8 cellular contexts compared by ENCODE assay signal in genomic region chr16:21952040-21952792, GRCh38. TPM values are rescaled to one million over a fixed set of nuclear protein-coding genes. Genes with fewer than 3 reads are reported as not detected.
DNase-seq lines count a peak whose midpoint lies in the region; ATAC-seq, FAIRE-seq and TF ChIP-seq lines count a peak whose summit lies in the region.

No MANE protein-coding gene starts in this region.

- H3K4me3 Mint-ChIP-seq in activated naive CD4-positive, alpha-beta T cell treated with anti-CD3 and anti-CD28 coated beads, Interleukin-2, amount 50 U/mL, for 24 hours, result peak overlapping the region; percentile 99
- peak overlapping the region; percentile 100 for H3K4me3 Mint-ChIP-seq in glutamatergic neuron (ENCODE audit: unreplicated experiment)

- H3K36me3 ChIP-seq in Karpas-422 (ENCODE audit: insufficient read depth, low read length), result peaks cover 11% of the 10 kb centered on the region; the same call in 1 of the 2 replicates
- H3K36me3 ChIP-seq in pancreas, result no peaks in the 10 kb centered on the region
- peaks cover 0 to 14% (median 0%) of the 10 kb centered on the region in 3 donors for H3K36me3 ChIP-seq in tibial nerve

- TF ChIP-seq CTCF in glutamatergic neuron (IDR thresholded peaks at IDR 0.05; ENCODE audit: partially characterized antibody, unreplicated experiment) (no peak), pancreas (IDR thresholded peaks at IDR 0.05) (no peak), tibial nerve (IDR thresholded peaks at IDR 0.05) (no peak)

- TF ChIP-seq POLR2A in tibial nerve (IDR thresholded peaks at IDR 0.05), result no peak

- no peak for FAIRE-seq in pancreas (lab: Jason Lieb, UNC)

- TF ChIP-seq EP300 in tibial nerve (IDR thresholded peaks at IDR 0.05), result no peak

- peaks cover 56% of the 10 kb centered on the region for H3K79me2 ChIP-seq in Karpas-422 (ENCODE audit: low read length)

- peaks cover 64% of the 10 kb centered on the region for H3K4me1 Mint-ChIP-seq in activated naive CD4-positive, alpha-beta T cell treated with anti-CD3 and anti-CD28 coated beads, Interleukin-2, amount 50 U/mL, for 24 hours
- H3K4me1 Mint-ChIP-seq in glutamatergic neuron (ENCODE audit: low read depth, unreplicated experiment), result peaks cover 8% of the 10 kb centered on the region

- H3K9me3 Mint-ChIP-seq in activated naive CD4-positive, alpha-beta T cell treated with anti-CD3 and anti-CD28 coated beads, Interleukin-2, amount 50 U/mL, for 24 hours, result no peaks in the 10 kb centered on the region
- peaks cover 8% of the 10 kb centered on the region for H3K9me3 Mint-ChIP-seq in glutamatergic neuron (ENCODE audit: unreplicated experiment)

- H3K9me3 ChIP-seq in Karpas-422 (ENCODE audit: low read length) (no peaks in the 10 kb centered on the region), pancreas (no peaks in the 10 kb centered on the region), tibial nerve (no peaks in the 10 kb centered on the region)

- peaks cover 9% of the 10 kb centered on the region for H3K36me3 Mint-ChIP-seq in activated naive CD4-positive, alpha-beta T cell treated with anti-CD3 and anti-CD28 coated beads, Interleukin-2, amount 50 U/mL, for 24 hours
- H3K36me3 Mint-ChIP-seq in glutamatergic neuron (ENCODE audit: unreplicated experiment), result no peaks in the 10 kb centered on the region

- peaks cover 38% of the 10 kb centered on the region for H3K4me1 ChIP-seq in Karpas-422 (ENCODE audit: low read length)
- peaks cover 6 to 28% (median 8%) of the 10 kb centered on the region in 3 donors for H3K4me1 ChIP-seq in pancreas
- H3K4me1 ChIP-seq in tibial nerve, result peaks cover 0 to 51% (median 24%) of the 10 kb centered on the region in 4 donors

- H2AFZ ChIP-seq in Karpas-422 (ENCODE audit: low read length), result peak overlapping the region; percentile 91

- H3K27ac ChIP-seq in Karpas-422 (ENCODE audit: low read length) (peak overlapping the region; percentile 77), pancreas (peak overlapping the region; percentile 81 to 98 (median 94)), tibial nerve (peak overlapping the region; percentile 87 to 96 (median 89))

- WGBS in pancreas, 2 donors, result 2% methylated on average over 24 of the region's 24 CpGs
- WGBS in tibial nerve, 2 donors, result 2 to 3% methylated on average over 24 of the region's 24 CpGs

- intact Hi-C loops in pancreas (cut with DNase I), result no loop called here

- no peaks in the 10 kb centered on the region for H3K27me3 Mint-ChIP-seq in activated naive CD4-positive, alpha-beta T cell treated with anti-CD3 and anti-CD28 coated beads, Interleukin-2, amount 50 U/mL, for 24 hours
- peaks cover 8% of the 10 kb centered on the region for H3K27me3 Mint-ChIP-seq in glutamatergic neuron (ENCODE audit: unreplicated experiment)

- H3K27ac Mint-ChIP-seq in activated naive CD4-positive, alpha-beta T cell treated with anti-CD3 and anti-CD28 coated beads, Interleukin-2, amount 50 U/mL, for 24 hours, result peak overlapping the region; percentile 100
- peak overlapping the region; percentile 100 for H3K27ac Mint-ChIP-seq in glutamatergic neuron (ENCODE audit: unreplicated experiment)

- DNase-seq in DMS153 (lab: John Stamatoyannopoulos, UW) (peak; percentile 35), Karpas-422 (peak; percentile 91), SK-N-DZ (ENCODE audit: low spot score) (peak; percentile 70), glutamatergic neuron (peak; percentile 67), pancreas (peak; percentile 52 to 81 (median 68)), tibial nerve (ENCODE audit: low spot score in 2 of 2) (peak in 1 of 2 donors; percentile 62)

- ATAC-seq in GM21619 (IDR thresholded peaks at IDR 0.05; ENCODE audit: unreplicated experiment) (peak; percentile 26), pancreas (peak; percentile 49 to 71 (median 60))

- no peaks in the 10 kb centered on the region for H3K9me2 ChIP-seq in Karpas-422 (replicated peaks; ENCODE audit: insufficient read depth, low read length)

- H3K9ac ChIP-seq in Karpas-422 (ENCODE audit: low read length), result peak overlapping the region; percentile 95

- peak overlapping the region; percentile 75 for H3K4me2 ChIP-seq in Karpas-422 (ENCODE audit: low read depth, low read length, poor library complexity, severe bottlenecking)

- H3K4me3 ChIP-seq in Karpas-422 (ENCODE audit: low read length) (peak overlapping the region; percentile 93), pancreas (peak overlapping the region; percentile 71 to 84 (median 82)), tibial nerve (peak overlapping the region; percentile 55 to 99 (median 86))

- H3K27me3 ChIP-seq in Karpas-422 (ENCODE audit: low read length) (no peaks in the 10 kb centered on the region), pancreas (no peaks in the 10 kb centered on the region), tibial nerve (no peaks in the 10 kb centered on the region)

- peaks cover 21% of the 10 kb centered on the region for H4K20me1 ChIP-seq in Karpas-422 (ENCODE audit: insufficient read depth, low read depth, low read length)

RNA-seq across cellular contexts. Expression of gene UQCRC2, which starts 0.9 kb away (rescaled TPM):
- 146 and 167 TPM in 2 replicates for total RNA-seq in Karpas-422 (2014; rRNA removed; shearing (Covaris generic); ENCODE audit: low replicate concordance)
- polyA plus RNA-seq in SK-N-DZ (2014; cell fraction: cytosol; rRNA removed), result 245 and 290 TPM in 2 replicates
- polyA plus RNA-seq in SK-N-DZ (2014; cell fraction: nucleus; rRNA removed), result 148 and 149 TPM in 2 replicates
- total RNA-seq in glutamatergic neuron (ENCODE audit: unreplicated experiment) (193 TPM), pancreas (100 to 1,000 TPM in 2 of 6 donors, 10 to 100 TPM in 4; 78.6 to 107 (median 96.8) TPM), tibial nerve (100 to 1,000 TPM in 3 of 4 donors, 10 to 100 TPM in 1; 95.1 to 110 (median 110) TPM)
- 10 to 100 TPM; 49.5 to 89.0 TPM for polyA plus RNA-seq in pancreas

RNA-seq across cellular contexts. Expression of gene PDZD9, which starts 48.7 kb away (rescaled TPM):
- not detected in 2 replicates for total RNA-seq in Karpas-422 (2014; rRNA removed; shearing (Covaris generic); ENCODE audit: low replicate concordance)
- not detected in 2 replicates for polyA plus RNA-seq in SK-N-DZ (2014; cell fraction: cytosol; rRNA removed)
- not detected in 2 replicates for polyA plus RNA-seq in SK-N-DZ (2014; cell fraction: nucleus; rRNA removed)
- not detected for total RNA-seq in glutamatergic neuron (ENCODE audit: unreplicated experiment)
- total RNA-seq in pancreas, result not detected
- not detected for polyA plus RNA-seq in pancreas
- total RNA-seq in tibial nerve, result not detected

RNA-seq across cellular contexts. Expression of gene MOSMO, which starts 55.7 kb away (rescaled TPM):
- total RNA-seq in Karpas-422 (2014; rRNA removed; shearing (Covaris generic); ENCODE audit: low replicate concordance), result 8.7 and 13.9 TPM in 2 replicates
- 10.2 and 14.6 TPM in 2 replicates for polyA plus RNA-seq in SK-N-DZ (2014; cell fraction: cytosol; rRNA removed)
- 27.2 and 29.0 TPM in 2 replicates for polyA plus RNA-seq in SK-N-DZ (2014; cell fraction: nucleus; rRNA removed)
- total RNA-seq in glutamatergic neuron (ENCODE audit: unreplicated experiment) (13.0 TPM), pancreas (1 to 10 TPM; 3.7 to 7.8 (median 4.8) TPM), tibial nerve (10 to 100 TPM; 19.3 to 33.6 (median 26.0) TPM)
- polyA plus RNA-seq in pancreas, result 1 to 10 TPM; 5.6 to 8.0 TPM
